Comparison of ENCODE assay signal across 9 cellular contexts in the genomic region with DNA sequence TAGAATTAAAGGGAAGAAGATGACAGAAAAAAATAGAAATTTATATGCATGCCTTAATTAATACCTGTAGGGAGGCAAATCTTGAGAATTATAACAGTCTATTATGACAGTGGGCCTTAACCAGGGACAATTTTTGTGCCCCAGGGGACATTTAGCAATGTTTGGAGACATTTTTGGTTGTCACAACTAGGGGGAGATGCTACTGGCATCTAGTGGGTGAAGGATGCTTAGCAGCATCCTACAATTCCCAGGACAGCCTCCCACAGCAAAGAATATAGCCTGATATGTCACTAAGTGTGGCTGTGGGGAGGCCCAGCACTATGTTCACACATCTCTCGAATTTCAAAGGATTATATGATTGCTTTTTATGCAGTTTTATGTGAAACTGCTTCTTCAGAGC. TPM values are rescaled to one million over a fixed set of nuclear protein-coding genes. Genes with fewer than 3 reads are reported as not detected.
DNase-seq lines count a peak whose midpoint lies in the region; ATAC-seq and TF ChIP-seq lines count a peak whose summit lies in the region.
"Had no signal": no experiment of that assay in that cellular context is flagged by ENCODE, and none has a peak within 500 bp of the region (broad histone marks: within the 10 kb centered on the region; RNA-seq: fewer than 3 reads in every experiment).

No MANE protein-coding gene starts in this region.

- no peaks in the 10 kb centered on the region for H3K9me2 ChIP-seq in OCI-LY1 (ENCODE audit: low read depth, low read length)

- peak overlapping the region; percentile 36; the same call in 1 of the 2 replicates for H3K9ac ChIP-seq in OCI-LY1 (ENCODE audit: low read length)

- DNase-seq in A172 (ENCODE audit: low spot score) (peak; percentile 9), GM03348 (ENCODE audit: low spot score) (peak; percentile 16), NCI-H1048 (lab: John Stamatoyannopoulos, UW) (no peak), omental fat pad (ENCODE audit: low spot score) (no peak)
- no peak for DNase-seq in effector memory CD8-positive, alpha-beta T cell
- DNase-seq in stimulated activated effector memory CD8-positive, alpha-beta T cell treated with anti-CD3 and anti-CD28 coated beads, Interleukin-12 subunit alpha, Interleukin-12 subunit beta, amount 100 ng/mL, for 72 hours (ENCODE audit: low spot score in 2 of 2) = no peak

- peaks cover 13 to 24% of the 10 kb centered on the region in 2 donors for H3K4me1 Mint-ChIP-seq in effector memory CD8-positive, alpha-beta T cell (ENCODE audit: low read depth in 2 of 2)
- peaks cover 30% of the 10 kb centered on the region for H3K4me1 Mint-ChIP-seq in stimulated activated effector memory CD8-positive, alpha-beta T cell treated with anti-CD3 and anti-CD28 coated beads, Interleukin-12 subunit alpha, Interleukin-12 subunit beta, amount 100 ng/mL, for 72 hours

- H3K27me3 Mint-ChIP-seq in effector memory CD8-positive, alpha-beta T cell = no peaks in the 10 kb centered on the region

- 0 out of 2 replicates have a peak, but pooled peaks cover 4% of the 10 kb centered on the region for H3F3A ChIP-seq in OCI-LY1 (ENCODE audit: insufficient read depth, low read length)

- H2AFZ ChIP-seq in OCI-LY1 (ENCODE audit: low read length) = no peak overlapping the region

- H3K27me3 ChIP-seq in OCI-LY1 (ENCODE audit: insufficient read depth, low read length) = no peaks in the 10 kb centered on the region

- H4K20me1 ChIP-seq in OCI-LY1 (ENCODE audit: insufficient read depth, low read length) = no peaks in the 10 kb centered on the region

- peaks cover 68% of the 10 kb centered on the region for H3K4me1 ChIP-seq in OCI-LY1 (ENCODE audit: insufficient read depth, low read length, severe bottlenecking)

- peak overlapping the region; percentile 38 to 85 for H3K27ac Mint-ChIP-seq in effector memory CD8-positive, alpha-beta T cell
- no peak overlapping the region for H3K27ac Mint-ChIP-seq in stimulated activated effector memory CD8-positive, alpha-beta T cell treated with anti-CD3 and anti-CD28 coated beads, Interleukin-12 subunit alpha, Interleukin-12 subunit beta, amount 100 ng/mL, for 72 hours

- peak overlapping the region in 1 of 2 donors; percentile 28 for H3K4me3 Mint-ChIP-seq in effector memory CD8-positive, alpha-beta T cell
- H3K4me3 Mint-ChIP-seq in stimulated activated effector memory CD8-positive, alpha-beta T cell treated with anti-CD3 and anti-CD28 coated beads, Interleukin-12 subunit alpha, Interleukin-12 subunit beta, amount 100 ng/mL, for 72 hours = peak overlapping the region; percentile 41

- H3K9me3 ChIP-seq in OCI-LY1 (ENCODE audit: low read length) = no peaks in the 10 kb centered on the region

- peak overlapping the region; percentile 94 for H3K27ac ChIP-seq in OCI-LY1 (ENCODE audit: low read depth, low read length, poor library complexity, severe bottlenecking)

- H3K36me3 ChIP-seq in OCI-LY1 (ENCODE audit: insufficient read depth, low read length) = no peaks in the 10 kb centered on the region; the same call in 1 of the 2 replicates

- no peaks in the 10 kb centered on the region for H3K79me2 ChIP-seq in OCI-LY1 (ENCODE audit: insufficient read depth, low read length)

- ATAC-seq in effector memory CD8-positive, alpha-beta T cell (replicated peaks) = peak; percentile 47
- ATAC-seq in stimulated activated effector memory CD8-positive, alpha-beta T cell treated with anti-CD3 and anti-CD28 coated beads, Interleukin-12 subunit alpha, Interleukin-12 subunit beta, amount 100 ng/mL, for 72 hours = no peak
- ATAC-seq in GM18907 (IDR thresholded peaks at IDR 0.05; ENCODE audit: unreplicated experiment) = no peak
- ATAC-seq in omental fat pad (ENCODE audit: low FRiP score) = no peak

- H3K36me3 Mint-ChIP-seq in effector memory CD8-positive, alpha-beta T cell (ENCODE audit: insufficient read depth) = peaks cover 2% of the 10 kb centered on the region
- H3K36me3 Mint-ChIP-seq in stimulated activated effector memory CD8-positive, alpha-beta T cell treated with anti-CD3 and anti-CD28 coated beads, Interleukin-12 subunit alpha, Interleukin-12 subunit beta, amount 100 ng/mL, for 72 hours = peaks cover 7% of the 10 kb centered on the region

- H3K9me3 Mint-ChIP-seq in effector memory CD8-positive, alpha-beta T cell = no peaks in the 10 kb centered on the region
- H3K9me3 Mint-ChIP-seq in stimulated activated effector memory CD8-positive, alpha-beta T cell treated with anti-CD3 and anti-CD28 coated beads, Interleukin-12 subunit alpha, Interleukin-12 subunit beta, amount 100 ng/mL, for 72 hours = no peaks in the 10 kb centered on the region

- H3K4me3 ChIP-seq in OCI-LY1 (ENCODE audit: low read depth, low read length, poor library complexity, severe bottlenecking) = no peak overlapping the region

- H3K4me2 ChIP-seq in OCI-LY1 (ENCODE audit: low read length) = peak overlapping the region; percentile 48

- TF ChIP-seq CTCF in OCI-LY1 (IDR thresholded peaks at IDR 0.05; ENCODE audit: low read length) (peak; percentile 46), omental fat pad (IDR thresholded peaks at IDR 0.05) (no peak)

RNA-seq across cellular contexts. Expression of gene GPR82, which starts 10.5 kb away (rescaled TPM):
- total RNA-seq in A172 (2014; rRNA removed; shearing (Covaris generic)) = not detected in 2 replicates
- 1 to 10 TPM in 1 of 4 donors, under 1 TPM in 3; 0.09 to 3.5 (median 0.28) TPM for total RNA-seq in omental fat pad
- total RNA-seq: glomerular endothelial cell had no signal

RNA-seq across cellular contexts. Expression of gene GPR34, which starts 45.8 kb away (rescaled TPM):
- not detected in 2 replicates for total RNA-seq in A172 (2014; rRNA removed; shearing (Covaris generic))
- total RNA-seq in omental fat pad = 10 to 100 TPM; 21.6 to 54.5 (median 26.1) TPM
- total RNA-seq: glomerular endothelial cell had no signal

Comparison
In these comparisons a context has a peak if more than half of its experiments do, and no peak if none do; other contexts are left out.
1. DNase-seq: peak in A172 (single experiment) and GM03348 (single experiment); none in effector memory CD8-positive, alpha-beta T cell (0 of 3), stimulated activated effector memory CD8-positive, alpha-beta T cell treated with anti-CD3 and anti-CD28 coated beads, Interleukin-12 subunit alpha, Interleukin-12 subunit beta, amount 100 ng/mL, for 72 hours (0 of 2), NCI-H1048 (single experiment) and omental fat pad (single experiment).
2. RNA of gene GPR34, which starts 45.8 kb away (total RNA-seq): 21.6 to 54.5 TPM in omental fat pad; not detected in A172; every median in the first group is over 10 times any median in the second.